In genomic region chr9:135480942-135481315, GRCh38 we compare ENCODE assay signal across 2 cellular contexts.
TF ChIP-seq lines count a peak whose summit lies in the region.

No MANE protein-coding gene starts in this region.

TF ChIP-seq in K562, 482 proteins besides CTCF, POLR2A, EP300 and RAD21:
- TF ChIP-seq JUNB (CRISPR knock-in tag; conservative IDR thresholded peaks at IDR 0.05) (no peak), HDAC8 (tag; IDR thresholded peaks at IDR 0.05) (no peak), MAZ (CRISPR knock-in tag; conservative IDR thresholded peaks at IDR 0.05 in 1 of 2, IDR thresholded peaks at IDR 0.05 in 1 of 2) (no peak), PTTG1 (tag; IDR thresholded peaks at IDR 0.05; ENCODE audit: low read depth) (no peak), ZKSCAN8 (CRISPR knock-in tag; IDR thresholded peaks at IDR 0.05) (no peak), BRD4 (IDR thresholded peaks at IDR 0.05) (no peak), ZNF41 (CRISPR knock-in tag; conservative IDR thresholded peaks at IDR 0.05) (no peak), FOXK1 (CRISPR knock-in tag; IDR thresholded peaks at IDR 0.05; ENCODE audit: borderline replicate concordance) (no peak)
- TF ChIP-seq, protein P1, sequence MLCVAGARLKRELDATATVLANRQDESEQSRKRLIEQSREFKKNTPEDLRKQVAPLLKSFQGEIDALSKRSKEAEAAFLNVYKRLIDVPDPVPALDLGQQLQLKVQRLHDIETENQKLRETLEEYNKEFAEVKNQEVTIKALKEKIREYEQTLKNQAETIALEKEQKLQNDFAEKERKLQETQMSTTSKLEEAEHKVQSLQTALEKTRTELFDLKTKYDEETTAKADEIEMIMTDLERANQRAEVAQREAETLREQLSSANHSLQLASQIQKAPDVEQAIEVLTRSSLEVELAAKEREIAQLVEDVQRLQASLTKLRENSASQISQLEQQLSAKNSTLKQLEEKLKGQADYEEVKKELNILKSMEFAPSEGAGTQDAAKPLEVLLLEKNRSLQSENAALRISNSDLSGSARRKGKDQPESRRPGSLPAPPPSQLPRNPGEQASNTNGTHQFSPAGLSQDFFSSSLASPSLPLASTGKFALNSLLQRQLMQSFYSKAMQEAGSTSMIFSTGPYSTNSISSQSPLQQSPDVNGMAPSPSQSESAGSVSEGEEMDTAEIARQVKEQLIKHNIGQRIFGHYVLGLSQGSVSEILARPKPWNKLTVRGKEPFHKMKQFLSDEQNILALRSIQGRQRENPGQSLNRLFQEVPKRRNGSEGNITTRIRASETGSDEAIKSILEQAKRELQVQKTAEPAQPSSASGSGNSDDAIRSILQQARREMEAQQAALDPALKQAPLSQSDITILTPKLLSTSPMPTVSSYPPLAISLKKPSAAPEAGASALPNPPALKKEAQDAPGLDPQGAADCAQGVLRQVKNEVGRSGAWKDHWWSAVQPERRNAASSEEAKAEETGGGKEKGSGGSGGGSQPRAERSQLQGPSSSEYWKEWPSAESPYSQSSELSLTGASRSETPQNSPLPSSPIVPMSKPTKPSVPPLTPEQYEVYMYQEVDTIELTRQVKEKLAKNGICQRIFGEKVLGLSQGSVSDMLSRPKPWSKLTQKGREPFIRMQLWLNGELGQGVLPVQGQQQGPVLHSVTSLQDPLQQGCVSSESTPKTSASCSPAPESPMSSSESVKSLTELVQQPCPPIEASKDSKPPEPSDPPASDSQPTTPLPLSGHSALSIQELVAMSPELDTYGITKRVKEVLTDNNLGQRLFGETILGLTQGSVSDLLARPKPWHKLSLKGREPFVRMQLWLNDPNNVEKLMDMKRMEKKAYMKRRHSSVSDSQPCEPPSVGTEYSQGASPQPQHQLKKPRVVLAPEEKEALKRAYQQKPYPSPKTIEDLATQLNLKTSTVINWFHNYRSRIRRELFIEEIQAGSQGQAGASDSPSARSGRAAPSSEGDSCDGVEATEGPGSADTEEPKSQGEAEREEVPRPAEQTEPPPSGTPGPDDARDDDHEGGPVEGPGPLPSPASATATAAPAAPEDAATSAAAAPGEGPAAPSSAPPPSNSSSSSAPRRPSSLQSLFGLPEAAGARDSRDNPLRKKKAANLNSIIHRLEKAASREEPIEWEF (CRISPR knock-in tag; IDR thresholded peaks at IDR 0.05): no peak
- TF ChIP-seq, protein P2, sequence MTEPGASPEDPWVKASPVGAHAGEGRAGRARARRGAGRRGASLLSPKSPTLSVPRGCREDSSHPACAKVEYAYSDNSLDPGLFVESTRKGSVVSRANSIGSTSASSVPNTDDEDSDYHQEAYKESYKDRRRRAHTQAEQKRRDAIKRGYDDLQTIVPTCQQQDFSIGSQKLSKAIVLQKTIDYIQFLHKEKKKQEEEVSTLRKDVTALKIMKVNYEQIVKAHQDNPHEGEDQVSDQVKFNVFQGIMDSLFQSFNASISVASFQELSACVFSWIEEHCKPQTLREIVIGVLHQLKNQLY (CRISPR knock-in tag; conservative IDR thresholded peaks at IDR 0.05): no peak

TF ChIP-seq in liver, 16 proteins besides CTCF, POLR2A, EP300 and RAD21:
- TF ChIP-seq NR2F2 (IDR thresholded peaks at IDR 0.05) (no peak), GABPA (IDR thresholded peaks at IDR 0.05 in 1 of 2, conservative IDR thresholded peaks at IDR 0.05 in 1 of 2) (no peak), FOXA2 (IDR thresholded peaks at IDR 0.05) (no peak), HNF4G (IDR thresholded peaks at IDR 0.05) (no peak), RXRA (IDR thresholded peaks at IDR 0.05) (no peak), FOXA1 (IDR thresholded peaks at IDR 0.05) (no peak), TAF1 (conservative IDR thresholded peaks at IDR 0.05) (no peak), YY1 (IDR thresholded peaks at IDR 0.05) (no peak), JUND (IDR thresholded peaks at IDR 0.05) (no peak)
- TF ChIP-seq, protein P3, sequence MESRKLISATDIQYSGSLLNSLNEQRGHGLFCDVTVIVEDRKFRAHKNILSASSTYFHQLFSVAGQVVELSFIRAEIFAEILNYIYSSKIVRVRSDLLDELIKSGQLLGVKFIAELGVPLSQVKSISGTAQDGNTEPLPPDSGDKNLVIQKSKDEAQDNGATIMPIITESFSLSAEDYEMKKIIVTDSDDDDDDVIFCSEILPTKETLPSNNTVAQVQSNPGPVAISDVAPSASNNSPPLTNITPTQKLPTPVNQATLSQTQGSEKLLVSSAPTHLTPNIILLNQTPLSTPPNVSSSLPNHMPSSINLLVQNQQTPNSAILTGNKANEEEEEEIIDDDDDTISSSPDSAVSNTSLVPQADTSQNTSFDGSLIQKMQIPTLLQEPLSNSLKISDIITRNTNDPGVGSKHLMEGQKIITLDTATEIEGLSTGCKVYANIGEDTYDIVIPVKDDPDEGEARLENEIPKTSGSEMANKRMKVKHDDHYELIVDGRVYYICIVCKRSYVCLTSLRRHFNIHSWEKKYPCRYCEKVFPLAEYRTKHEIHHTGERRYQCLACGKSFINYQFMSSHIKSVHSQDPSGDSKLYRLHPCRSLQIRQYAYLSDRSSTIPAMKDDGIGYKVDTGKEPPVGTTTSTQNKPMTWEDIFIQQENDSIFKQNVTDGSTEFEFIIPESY (IDR thresholded peaks at IDR 0.05): no peak
